Comparison of ENCODE assay signal across 11 cellular contexts in genomic region chr10:103716206-103717160, GRCh38.
A peak's percentile ranks its signal among the peaks of the same experiment; 100 is the strongest.
DNase-seq lines count a peak whose midpoint lies in the region; TF ChIP-seq lines count a peak whose summit lies in the region.
"Had no signal": no experiment of that assay in that cellular context is flagged by ENCODE, and none has a peak within 500 bp of the region (broad histone marks: within the 10 kb centered on the region; RNA-seq: fewer than 3 reads in every experiment).

No MANE protein-coding gene starts in this region.

- H3K4ac ChIP-seq in mesendoderm (ENCODE audit: low read depth, low read length) = no peak overlapping the region

- H2BK5ac ChIP-seq in mesendoderm (ENCODE audit: low read length) = no peak overlapping the region

- intact Hi-C loops in dorsolateral prefrontal cortex (cut with DNase I) = loop anchor here in 1 of 2 donors (5.0 to 10.0 kb wide), 2 partner anchors 41 to 408 kb away; partner anchors contain the start of gene SFR1
- intact Hi-C loops in testis (cut with DNase I; ENCODE audit: low total_unique reads) = loop anchor here (5.0 kb wide), 1 partner anchor 141 kb away; the partner anchor contains the start of gene SH3PXD2A
- intact Hi-C loops in activated T-helper 1 cell treated with anti-CD3 and anti-CD28 coated beads, Interleukin-12 subunit alpha, Interleukin-12 subunit beta, Interleukin-2, Interleukin-4 antibody, amounts not matched to agents 30 ng/mL and 10 ng/mL and 1 ng/mL, durations not matched to agents 14 hours and 24 hours and 36 hours (cut with micrococcal nuclease) = loop anchor here (10.0 kb wide), 1 partner anchor 288 kb away; no protein-coding TSS in a partner anchor

- H3K56ac ChIP-seq in mesendoderm (ENCODE audit: low read length) = no peak overlapping the region

- no peak overlapping the region for H3K4me3 ChIP-seq in dorsolateral prefrontal cortex
- no peak overlapping the region for H3K4me3 ChIP-seq in mesendoderm (ENCODE audit: low read length)
- H3K4me3 ChIP-seq in testis = no peak overlapping the region
- H3K4me3 ChIP-seq: HAP-1, right lobe of liver had no signal

- no peak overlapping the region for H3K9ac ChIP-seq in mesendoderm (ENCODE audit: low read length)

- H3K79me1 ChIP-seq in mesendoderm (ENCODE audit: low read length) = no peaks in the 10 kb centered on the region

- no peak overlapping the region for H4K5ac ChIP-seq in mesendoderm (ENCODE audit: low read length)

- H3K4me1 Mint-ChIP-seq in activated T-helper 1 cell treated with anti-CD3 and anti-CD28 coated beads, Interleukin-12 subunit alpha, Interleukin-12 subunit beta, Interleukin-2, Interleukin-4 antibody, amounts not matched to agents 30 ng/mL and 10 ng/mL and 1 ng/mL, durations not matched to agents 14 hours and 24 hours and 36 hours (ENCODE audit: low read depth) = peaks cover 17% of the 10 kb centered on the region
- H3K4me1 Mint-ChIP-seq: activated B cell treated with CpG ODN at 0.5 μM for 24 hours had no signal

- no CpG with 5 or more reads among the region's 11 CpGs for WGBS in mesendoderm (ENCODE audit: extremely low coverage, insufficient coverage, low lambda C conversion rate)
- WGBS in testis, 2 donors = 80 to 84% methylated on average over 8 to 11 of the region's 11 CpGs

- H2BK15ac ChIP-seq in mesendoderm (replicated peaks; ENCODE audit: low read depth) = no peak overlapping the region

- H3K27ac Mint-ChIP-seq in activated T-helper 1 cell treated with anti-CD3 and anti-CD28 coated beads, Interleukin-12 subunit alpha, Interleukin-12 subunit beta, Interleukin-2, Interleukin-4 antibody, amounts not matched to agents 30 ng/mL and 10 ng/mL and 1 ng/mL, durations not matched to agents 14 hours and 24 hours and 36 hours = no peak overlapping the region
- H3K27ac Mint-ChIP-seq: activated B cell treated with CpG ODN at 0.5 μM for 24 hours had no signal

- H3K36me3 ChIP-seq in mesendoderm (ENCODE audit: control insufficient read depth, insufficient read depth, low read length) (no peaks in the 10 kb centered on the region), testis (ENCODE audit: low read depth, missing control alignments) (no peaks in the 10 kb centered on the region)
- H3K36me3 ChIP-seq: HAP-1, right lobe of liver had no signal

- H3K4me1 ChIP-seq in mesendoderm (ENCODE audit: control insufficient read depth, low read depth, low read length) = peaks cover 3% of the 10 kb centered on the region
- peaks cover 4% of the 10 kb centered on the region for H3K4me1 ChIP-seq in testis
- H3K4me1 ChIP-seq: HAP-1, right lobe of liver had no signal

- TF ChIP-seq RAD21 in Ishikawa (IDR thresholded peaks at IDR 0.05; ENCODE audit: low read depth) = peak; percentile 62

- no peak overlapping the region for H4K8ac ChIP-seq in mesendoderm (ENCODE audit: low read depth, low read length)

- DNase-seq in dorsolateral prefrontal cortex (peak in 8 of 10 donors; percentile 65 to 85 (median 74)), mesendoderm (peak; percentile 84), testis (peak; percentile 47), SK-N-DZ (ENCODE audit: low spot score) (no peak)
- no peak for DNase-seq in effector CD8-positive, alpha-beta T cell (lab: John Stamatoyannopoulos, UW)
- DNase-seq in activated T-helper 1 cell treated with anti-CD3 and anti-CD28 coated beads, Interleukin-12 subunit alpha, Interleukin-12 subunit beta, Interleukin-2, Interleukin-4 antibody, amounts not matched to agents 30 ng/mL and 10 ng/mL and 1 ng/mL, durations not matched to agents 14 hours and 24 hours and 36 hours (ENCODE audit: low spot score) = no peak
- DNase-seq: activated B cell treated with CpG ODN at 0.5 μM for 24 hours; activated naive CD4-positive, alpha-beta T cell treated with Interleukin-2 at 50 U/mL for 16 hours; right lobe of liver had no signal

- H3K27me3 ChIP-seq in dorsolateral prefrontal cortex (no peaks in the 10 kb centered on the region), mesendoderm (ENCODE audit: insufficient read depth, low read length, poor library complexity) (no peaks in the 10 kb centered on the region), testis (no peaks in the 10 kb centered on the region)
- H3K27me3 ChIP-seq: right lobe of liver had no signal

- no peaks in the 10 kb centered on the region for H3K9me3 ChIP-seq in testis
- H3K9me3 ChIP-seq: HAP-1, right lobe of liver had no signal

- no peak overlapping the region for H3K18ac ChIP-seq in mesendoderm (ENCODE audit: low read length)

- H3K23ac ChIP-seq in mesendoderm (ENCODE audit: low read length) = no peak overlapping the region

- peak; percentile 63; the same call in 1 of the 2 replicates for TF ChIP-seq EP300 in Ishikawa (IDR thresholded peaks at IDR 0.05; ENCODE audit: borderline replicate concordance)

- no peak overlapping the region for H3K4me3 Mint-ChIP-seq in activated T-helper 1 cell treated with anti-CD3 and anti-CD28 coated beads, Interleukin-12 subunit alpha, Interleukin-12 subunit beta, Interleukin-2, Interleukin-4 antibody, amounts not matched to agents 30 ng/mL and 10 ng/mL and 1 ng/mL, durations not matched to agents 14 hours and 24 hours and 36 hours
- H3K4me3 Mint-ChIP-seq: activated B cell treated with CpG ODN at 0.5 μM for 24 hours had no signal

- no peak overlapping the region for H2BK120ac ChIP-seq in mesendoderm (ENCODE audit: low read depth, low read length)

- H3K27me3 Mint-ChIP-seq in activated T-helper 1 cell treated with anti-CD3 and anti-CD28 coated beads, Interleukin-12 subunit alpha, Interleukin-12 subunit beta, Interleukin-2, Interleukin-4 antibody, amounts not matched to agents 30 ng/mL and 10 ng/mL and 1 ng/mL, durations not matched to agents 14 hours and 24 hours and 36 hours (ENCODE audit: insufficient read depth) = peaks cover 1% of the 10 kb centered on the region
- H3K27me3 Mint-ChIP-seq: activated B cell treated with CpG ODN at 0.5 μM for 24 hours had no signal

- no peak overlapping the region for H3K4me2 ChIP-seq in mesendoderm (ENCODE audit: low read length)

- no peaks in the 10 kb centered on the region for H3K9me3 Mint-ChIP-seq in activated T-helper 1 cell treated with anti-CD3 and anti-CD28 coated beads, Interleukin-12 subunit alpha, Interleukin-12 subunit beta, Interleukin-2, Interleukin-4 antibody, amounts not matched to agents 30 ng/mL and 10 ng/mL and 1 ng/mL, durations not matched to agents 14 hours and 24 hours and 36 hours
- H3K9me3 Mint-ChIP-seq: activated B cell treated with CpG ODN at 0.5 μM for 24 hours had no signal

- TF ChIP-seq CTCF in dorsolateral prefrontal cortex (IDR thresholded peaks at IDR 0.05 in 54 of 56, conservative IDR thresholded peaks at IDR 0.05 in 2 of 56; ENCODE audit: low read depth in 1 of 56, partially characterized antibody in 56 of 56) (peak in 12 of 56 donors; percentile 13 to 45 (median 19)), testis (IDR thresholded peaks at IDR 0.05) (no peak)

- H3K27ac ChIP-seq in dorsolateral prefrontal cortex (peak overlapping the region; percentile 60 to 99 (median 93)), mesendoderm (ENCODE audit: low read depth, low read length) (no peak overlapping the region), testis (no peak overlapping the region)
- H3K27ac ChIP-seq: right lobe of liver had no signal

- H3K79me2 ChIP-seq in mesendoderm (ENCODE audit: control insufficient read depth, insufficient read depth, low read length) = no peaks in the 10 kb centered on the region

- H3K36me3 Mint-ChIP-seq in activated T-helper 1 cell treated with anti-CD3 and anti-CD28 coated beads, Interleukin-12 subunit alpha, Interleukin-12 subunit beta, Interleukin-2, Interleukin-4 antibody, amounts not matched to agents 30 ng/mL and 10 ng/mL and 1 ng/mL, durations not matched to agents 14 hours and 24 hours and 36 hours (ENCODE audit: low read depth) = no peaks in the 10 kb centered on the region

- no peak for TF ChIP-seq POLR2A in testis (IDR thresholded peaks at IDR 0.05)

- no peak overlapping the region for H2AK5ac ChIP-seq in mesendoderm (ENCODE audit: low read length)

TF ChIP-seq in Ishikawa, 13 proteins besides CTCF, POLR2A, EP300 and RAD21 (continues in another document):
- TF ChIP-seq USF1 (IDR thresholded peaks at IDR 0.05) (no peak), CREB1 (IDR thresholded peaks at IDR 0.05; ENCODE audit: low read depth) (no peak), NFIC (IDR thresholded peaks at IDR 0.05) (peak; percentile 64), ZBTB7A (IDR thresholded peaks at IDR 0.05; ENCODE audit: low read depth) (no peak; the same call in 1 of the 2 replicates), CEBPB (IDR thresholded peaks at IDR 0.05) (0 out of 2 replicates have a peak, but pooled peaks have one; percentile 3), MAX (IDR thresholded peaks at IDR 0.05) (peak; percentile 60), YY1 (IDR thresholded peaks at IDR 0.05; ENCODE audit: low read depth) (no peak), TAF1 (IDR thresholded peaks at IDR 0.05; ENCODE audit: low read depth) (no peak; the same call in 1 of the 2 replicates), EGR1 (IDR thresholded peaks at IDR 0.05) (no peak), TEAD4 (IDR thresholded peaks at IDR 0.05) (peak; percentile 91), TCF12 (IDR thresholded peaks at IDR 0.05; ENCODE audit: low read depth) (no peak), FOXM1 (IDR thresholded peaks at IDR 0.05; ENCODE audit: borderline replicate concordance, low read depth) (peak; percentile 45; the same call in 1 of the 2 replicates)

Comparison
In these comparisons a context has a peak if more than half of its experiments do, and no peak if none do; other contexts are left out.
1. DNase-seq: peak in dorsolateral prefrontal cortex (8 of 10), mesendoderm (single experiment) and testis (single experiment); none in SK-N-DZ (single experiment), effector CD8-positive, alpha-beta T cell (single experiment) and activated T-helper 1 cell treated with anti-CD3 and anti-CD28 coated beads, Interleukin-12 subunit alpha, Interleukin-12 subunit beta, Interleukin-2, Interleukin-4 antibody, amounts not matched to agents 30 ng/mL and 10 ng/mL and 1 ng/mL, durations not matched to agents 14 hours and 24 hours and 36 hours (single experiment).
2. H3K27ac ChIP-seq: peak in dorsolateral prefrontal cortex (59 of 59); none in mesendoderm (single experiment) and testis (0 of 2).